Comparison of ENCODE assay signal across 8 cellular contexts in the genomic region with DNA sequence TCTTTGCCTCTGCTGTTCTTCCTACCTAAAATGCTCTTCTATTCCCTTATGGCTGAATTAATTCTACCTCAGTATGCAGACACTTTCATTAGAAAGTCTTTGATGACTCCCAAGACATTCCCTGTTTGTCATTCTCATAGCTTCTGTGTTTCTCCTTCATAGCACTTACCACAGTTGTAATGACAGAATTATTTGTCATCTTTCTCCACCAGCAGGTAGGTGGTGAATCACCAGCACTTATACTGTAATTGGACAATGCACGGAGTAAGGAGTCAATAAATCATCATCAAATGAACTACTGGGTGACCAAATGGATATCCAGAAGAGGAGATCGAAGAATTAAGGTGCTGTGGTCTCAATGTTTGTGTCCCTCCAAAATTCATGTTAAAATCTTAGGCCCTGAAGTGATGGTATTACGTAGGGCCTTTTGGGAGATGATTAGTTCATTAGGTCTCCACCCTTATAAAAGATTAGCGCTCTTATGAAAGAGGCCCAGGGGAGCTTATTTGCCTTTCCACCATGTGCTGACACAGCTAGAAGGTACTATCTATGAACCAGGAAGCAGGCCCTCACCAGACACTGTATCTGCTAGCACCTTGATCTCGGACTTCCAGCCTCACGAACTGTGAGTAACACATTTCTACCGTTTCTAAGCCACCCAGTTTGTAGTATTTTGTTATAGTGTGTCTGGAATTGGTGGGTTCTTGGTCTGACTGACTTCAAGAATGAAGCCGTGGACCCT. TPM values are rescaled to one million over a fixed set of nuclear protein-coding genes. Genes with fewer than 3 reads are reported as not detected.
DNase-seq lines count a peak whose midpoint lies in the region; ATAC-seq and TF ChIP-seq lines count a peak whose summit lies in the region.

No MANE protein-coding gene starts in this region.

- peaks cover 0 to 4% (median 1%) of the 10 kb centered on the region in 7 donors for H3K9me3 Mint-ChIP-seq in CD14-positive monocyte
- H3K9me3 Mint-ChIP-seq in activated CD8-positive, alpha-beta T cell treated with anti-CD3 and anti-CD28 coated beads, Interleukin-2, amount 10 ng/mL, durations not matched to agents 7 days and 5 days (ENCODE audit: insufficient read depth) = no peaks in the 10 kb centered on the region

- intact Hi-C loops in CD14-positive monocyte (cut with micrococcal nuclease) = no loop called here

- H3K27me3 ChIP-seq in muscle layer of colon (ENCODE audit: control insufficient read depth in 1 of 2, insufficient read depth in 2 of 2, low read length in 2 of 2) = no peaks in the 10 kb centered on the region

- H3K4me1 ChIP-seq in muscle layer of colon (ENCODE audit: insufficient read depth, low read length) = peaks cover 36% of the 10 kb centered on the region

- no peaks in the 10 kb centered on the region for H3K36me3 ChIP-seq in muscle layer of colon (ENCODE audit: insufficient read depth, low read length)

- DNase-seq in CD14-positive monocyte (ENCODE audit: low spot score) (no peak), HEK293T (ENCODE audit: extremely low spot score) (no peak), DMS114 treated with DMSO at 0.1 percent for 48 hours (lab: John Stamatoyannopoulos, UW; ENCODE audit: unreplicated experiment) (no peak)
- DNase-seq in activated CD8-positive, alpha-beta T cell treated with anti-CD3 and anti-CD28 coated beads, Interleukin-2, amount 10 ng/mL, durations not matched to agents 7 days and 5 days = no peak
- DNase-seq in activated CD8-positive, alpha-beta memory T cell treated with anti-CD3 and anti-CD28 coated beads, Interleukin-2, amount 50 U/mL, for 48 hours = no peak

- peak overlapping the region in 1 of 2 donors; percentile 87 for H3K4me3 Mint-ChIP-seq in CD14-positive monocyte
- H3K4me3 Mint-ChIP-seq in activated CD8-positive, alpha-beta T cell treated with anti-CD3 and anti-CD28 coated beads, Interleukin-2, amount 10 ng/mL, durations not matched to agents 7 days and 5 days = peak overlapping the region; percentile 71

- H3K36me3 Mint-ChIP-seq in CD14-positive monocyte = peaks cover 2 to 6% of the 10 kb centered on the region in 2 donors
- peaks cover 35% of the 10 kb centered on the region for H3K36me3 Mint-ChIP-seq in activated CD8-positive, alpha-beta T cell treated with anti-CD3 and anti-CD28 coated beads, Interleukin-2, amount 10 ng/mL, durations not matched to agents 7 days and 5 days (ENCODE audit: low read depth)

- H3K9me3 ChIP-seq in muscle layer of colon (ENCODE audit: low read length) = no peaks in the 10 kb centered on the region

- peak overlapping the region; percentile 68 for H3K27ac ChIP-seq in muscle layer of colon (ENCODE audit: low read depth, low read length)

- POLR2A ChIA-PET in HEK293T (lab: Yijun Ruan, JAX) = no interaction called here
- POLR2A ChIA-PET in activated CD8-positive, alpha-beta T cell treated with anti-CD3 and anti-CD28 coated beads, Interleukin-2, amount 10 ng/mL, durations not matched to agents 7 days and 5 days (lab: Charles Lee) = interaction anchor here (0.6 to 2.6 kb wide), 5 partner anchors 52 to 375 kb away, joined by 3 to 24 read pairs (median 3); a partner anchor contains a TSS

- H3K27me3 Mint-ChIP-seq in CD14-positive monocyte (ENCODE audit: low read depth in 3 of 3) = peaks cover 0 to 2% (median 0%) of the 10 kb centered on the region in 3 donors
- H3K27me3 Mint-ChIP-seq in activated CD8-positive, alpha-beta T cell treated with anti-CD3 and anti-CD28 coated beads, Interleukin-2, amount 10 ng/mL, durations not matched to agents 7 days and 5 days (ENCODE audit: low read depth) = no peaks in the 10 kb centered on the region

- CTCF ChIA-PET in HEK293T (lab: Yijun Ruan, JAX) = interaction anchor here (1.5 kb wide), 1 partner anchor 88 kb away, joined by 5 read pairs; no protein-coding TSS in a partner anchor
- CTCF ChIA-PET in activated CD8-positive, alpha-beta T cell treated with anti-CD3 and anti-CD28 coated beads, Interleukin-2, amount 10 ng/mL, durations not matched to agents 7 days and 5 days (lab: Charles Lee) = interaction anchor here (1.0 to 1.4 kb wide), 3 partner anchors 13 to 121 kb away, joined by 3 to 4 read pairs (median 3); no protein-coding TSS in a partner anchor

- no peak overlapping the region for H3K9ac ChIP-seq in muscle layer of colon (ENCODE audit: low read length)

- no peak for ATAC-seq in activated CD8-positive, alpha-beta T cell treated with anti-CD3 and anti-CD28 coated beads, Interleukin-2, amount 10 ng/mL, durations not matched to agents 7 days and 5 days
- ATAC-seq in HG02623 (IDR thresholded peaks at IDR 0.05; ENCODE audit: unreplicated experiment) = no peak
- ATAC-seq in HG03095 (IDR thresholded peaks at IDR 0.05; ENCODE audit: unreplicated experiment) = no peak

- H3K27ac Mint-ChIP-seq in CD14-positive monocyte = peak overlapping the region in 6 of 7 donors; percentile 0 to 95 (median 79)
- peak overlapping the region; percentile 90 for H3K27ac Mint-ChIP-seq in activated CD8-positive, alpha-beta T cell treated with anti-CD3 and anti-CD28 coated beads, Interleukin-2, amount 10 ng/mL, durations not matched to agents 7 days and 5 days

- no peak for TF ChIP-seq CTCF in CD14-positive monocyte (IDR thresholded peaks at IDR 0.05)

- peaks cover 63% of the 10 kb centered on the region for H3K4me1 Mint-ChIP-seq in CD14-positive monocyte
- H3K4me1 Mint-ChIP-seq in activated CD8-positive, alpha-beta T cell treated with anti-CD3 and anti-CD28 coated beads, Interleukin-2, amount 10 ng/mL, durations not matched to agents 7 days and 5 days (ENCODE audit: low read depth) = peaks cover 69% of the 10 kb centered on the region

- H3K4me3 ChIP-seq in muscle layer of colon (ENCODE audit: low read depth in 1 of 2, low read length in 2 of 2) = peak overlapping the region; percentile 54 to 65

TF ChIP-seq in HEK293T, 16 proteins besides CTCF, POLR2A, EP300 and RAD21:
- TF ChIP-seq BHLHE40 (IDR thresholded peaks at IDR 0.05; ENCODE audit: borderline replicate concordance) = no peak
- no peak for TF ChIP-seq LEF1 (IDR thresholded peaks at IDR 0.05; ENCODE audit: borderline replicate concordance)
- TF ChIP-seq, protein P1, sequence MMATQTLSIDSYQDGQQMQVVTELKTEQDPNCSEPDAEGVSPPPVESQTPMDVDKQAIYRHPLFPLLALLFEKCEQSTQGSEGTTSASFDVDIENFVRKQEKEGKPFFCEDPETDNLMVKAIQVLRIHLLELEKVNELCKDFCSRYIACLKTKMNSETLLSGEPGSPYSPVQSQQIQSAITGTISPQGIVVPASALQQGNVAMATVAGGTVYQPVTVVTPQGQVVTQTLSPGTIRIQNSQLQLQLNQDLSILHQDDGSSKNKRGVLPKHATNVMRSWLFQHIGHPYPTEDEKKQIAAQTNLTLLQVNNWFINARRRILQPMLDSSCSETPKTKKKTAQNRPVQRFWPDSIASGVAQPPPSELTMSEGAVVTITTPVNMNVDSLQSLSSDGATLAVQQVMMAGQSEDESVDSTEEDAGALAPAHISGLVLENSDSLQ (IDR thresholded peaks at IDR 0.05) = peak; percentile 70
- TF ChIP-seq TARDBP (IDR thresholded peaks at IDR 0.05) = no peak

RNA-seq across cellular contexts. Expression of a gene that starts 2.4 kb away (rescaled TPM):
- polyA plus RNA-seq in CD14-positive monocyte = 100 to 1,000 TPM; 169 to 173 TPM
- 100 to 1,000 TPM; 243 to 246 TPM for total RNA-seq in activated CD8-positive, alpha-beta T cell treated with anti-CD3 and anti-CD28 coated beads, Interleukin-2, amount 10 ng/mL, durations not matched to agents 7 days and 5 days

RNA-seq across cellular contexts. Expression of a gene that starts 51.4 kb away (rescaled TPM):
- 10 to 100 TPM; 11.6 to 23.6 TPM for polyA plus RNA-seq in CD14-positive monocyte
- total RNA-seq in activated CD8-positive, alpha-beta T cell treated with anti-CD3 and anti-CD28 coated beads, Interleukin-2, amount 10 ng/mL, durations not matched to agents 7 days and 5 days = 10 to 100 TPM; 31.8 to 33.7 TPM

RNA-seq across cellular contexts. Expression of a gene that starts 54.6 kb away (rescaled TPM):
- 10 to 100 TPM; 14.6 to 15.8 TPM for polyA plus RNA-seq in CD14-positive monocyte
- 1 to 10 TPM; 3.4 to 4.4 TPM for total RNA-seq in activated CD8-positive, alpha-beta T cell treated with anti-CD3 and anti-CD28 coated beads, Interleukin-2, amount 10 ng/mL, durations not matched to agents 7 days and 5 days

RNA-seq across cellular contexts. Expression of a gene that starts 56.7 kb away (rescaled TPM):
- polyA plus RNA-seq in CD14-positive monocyte = 1 to 10 TPM; 4.7 to 5.2 TPM
- 1 to 10 TPM; 8.3 to 8.7 TPM for total RNA-seq in activated CD8-positive, alpha-beta T cell treated with anti-CD3 and anti-CD28 coated beads, Interleukin-2, amount 10 ng/mL, durations not matched to agents 7 days and 5 days
